Comparison of ENCODE assay signal across 8 cellular contexts in genomic region chr3:152328841-152329240, GRCh38.
DNase-seq lines count a peak whose midpoint lies in the region; ATAC-seq and TF ChIP-seq lines count a peak whose summit lies in the region.

No MANE protein-coding gene starts in this region.

- H3K4me1 ChIP-seq in esophagus muscularis mucosa, result peaks cover 63 to 81% (median 73%) of the 10 kb centered on the region in 4 donors
- H3K4me1 ChIP-seq in psoas muscle, result peaks cover 73% of the 10 kb centered on the region

- H3K27ac ChIP-seq in esophagus muscularis mucosa (replicated peaks in 1 of 4), result peak overlapping the region; percentile 65 to 74 (median 72)
- H3K27ac ChIP-seq in psoas muscle, result peak overlapping the region; percentile 82

- TF ChIP-seq POLR2A in esophagus muscularis mucosa (IDR thresholded peaks at IDR 0.05; ENCODE audit: low read depth), result no peak

- H3K27me3 ChIP-seq in esophagus muscularis mucosa (no peaks in the 10 kb centered on the region), psoas muscle (ENCODE audit: insufficient read depth in 3 of 3, low read length in 2 of 3) (no peaks in the 10 kb centered on the region)

- H3K36me3 ChIP-seq in esophagus muscularis mucosa (peaks cover 0 to 5% (median 0%) of the 10 kb centered on the region in 4 donors), psoas muscle (ENCODE audit: insufficient read depth in 1 of 2, low read depth in 1 of 2) (peaks cover 0 to 9% of the 10 kb centered on the region in 2 donors)

- TF ChIP-seq EP300 in esophagus muscularis mucosa (IDR thresholded peaks at IDR 0.05), result no peak

- ATAC-seq in psoas muscle, result peak in 2 of 4 donors; percentile 3 to 10
- no peak for ATAC-seq in HG02852 (IDR thresholded peaks at IDR 0.05; ENCODE audit: unreplicated experiment)
- no peak for ATAC-seq in HG03175 (IDR thresholded peaks at IDR 0.05; ENCODE audit: unreplicated experiment)

- no peak for TF ChIP-seq CTCF in esophagus muscularis mucosa (IDR thresholded peaks at IDR 0.05)
- TF ChIP-seq CTCF in psoas muscle (IDR thresholded peaks at IDR 0.05), result no peak

- 15% methylated on average over 3 of the region's 3 CpGs for WGBS in esophagus muscularis mucosa
- WGBS in psoas muscle, 3 donors, result 36 to 47% (median 36%) methylated on average over 3 of the region's 3 CpGs

- H3K9me3 ChIP-seq in esophagus muscularis mucosa, result no peaks in the 10 kb centered on the region
- H3K9me3 ChIP-seq in psoas muscle, result no peaks in the 10 kb centered on the region

- intact Hi-C loops in esophagus muscularis mucosa (cut with DNase I) (no loop called here), psoas muscle (cut with DNase I) (no loop called here)

- peak; percentile 88 for DNase-seq in EH (ENCODE audit: low read depth)
- DNase-seq in RPMI7951 (ENCODE audit: low read depth), result peak; percentile 83
- no peak for DNase-seq in esophagus muscularis mucosa (ENCODE audit: extremely low spot score)
- no peak for DNase-seq in psoas muscle
- no peak for DNase-seq in activated CD4-positive, CD25-positive, alpha-beta regulatory T cell (lab: John Stamatoyannopoulos, UW)
- DNase-seq in NCI-H1436 (lab: John Stamatoyannopoulos, UW), result no peak

- peak overlapping the region in 1 of 4 donors; percentile 1 for H3K4me3 ChIP-seq in esophagus muscularis mucosa
- peak overlapping the region; percentile 8 for H3K4me3 ChIP-seq in psoas muscle

Comparison
In these comparisons a context has a peak if more than half of its experiments do, and no peak if none do; other contexts are left out.
1. DNase-seq: peak in EH (single experiment) and RPMI7951 (single experiment); none in esophagus muscularis mucosa (single experiment), psoas muscle (0 of 2), activated CD4-positive, CD25-positive, alpha-beta regulatory T cell (0 of 4) and NCI-H1436 (single experiment).